Comparison of ENCODE assay signal across 20 cellular contexts in the genomic region with DNA sequence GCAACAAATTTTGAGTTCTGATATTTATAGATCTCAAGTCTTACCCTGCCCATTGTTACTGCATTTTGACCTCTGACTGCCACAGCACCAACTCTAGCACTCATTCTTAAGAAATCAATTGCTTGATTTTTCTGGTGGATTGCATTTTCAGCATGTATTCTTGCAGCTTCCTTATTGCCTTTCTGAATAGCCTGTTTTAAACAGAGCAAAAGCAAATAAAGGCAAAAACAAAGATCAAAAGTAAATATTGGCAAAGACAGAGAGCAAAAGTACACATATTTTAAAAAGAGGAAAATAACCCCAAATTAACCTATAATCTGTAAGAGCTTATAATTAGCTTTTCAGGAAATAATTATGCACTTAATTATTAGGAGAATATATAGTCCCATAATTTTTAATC.
DNase-seq lines count a peak whose midpoint lies in the region; ATAC-seq and TF ChIP-seq lines count a peak whose summit lies in the region.
"Had no signal": no experiment of that assay in that cellular context is flagged by ENCODE, and none has a peak within 500 bp of the region (broad histone marks: within the 10 kb centered on the region; RNA-seq: fewer than 3 reads in every experiment).

No MANE protein-coding gene starts in this region.

- intact Hi-C loops in left colon (cut with DNase I, micrococcal nuclease) = no loop called here

- DNase-seq in DMS53 (lab: John Stamatoyannopoulos, UW) = peak; percentile 28
- no peak for DNase-seq in DMS53 treated with DMSO at 0.1 percent for 48 hours (lab: John Stamatoyannopoulos, UW; ENCODE audit: unreplicated experiment)
- no peak for DNase-seq in left colon
- DNase-seq in activated CD4-positive, alpha-beta T cell treated with anti-CD3 and anti-CD28 coated beads, Interleukin-2, amount 50 U/mL, for 1 hour = no peak
- DNase-seq in stimulated activated CD4-positive, alpha-beta T cell treated with anti-CD3 and anti-CD28 coated beads, Interleukin-4, amount 100 ng/mL, for 4 hours = no peak
- DNase-seq: ACHN; AML-193; BE2C; CD4-positive, alpha-beta T cell; CD8-positive, alpha-beta memory T cell; DMS 273 treated with DMSO at 0.1 percent for 48 hours; DMS79; EL; GF-D8; H9 had no signal

- H3K27ac ChIP-seq in VCaP = peak overlapping the region; percentile 23; the same call in 1 of the 2 replicates
- H3K27ac ChIP-seq: 22Rv1; BLaER1 treated with 17β-estradiol and CSF1 and Interleukin-3, amounts not matched to agents 10 nM and 100 nM had no signal

- TF ChIP-seq CTCF in VCaP (conservative IDR thresholded peaks at IDR 0.05) = no peak

- peak; percentile 59 for ATAC-seq in left colon
- ATAC-seq: GM23338, HCT116 had no signal
